Comparison of ENCODE assay signal across 8 cellular contexts in the genomic region with DNA sequence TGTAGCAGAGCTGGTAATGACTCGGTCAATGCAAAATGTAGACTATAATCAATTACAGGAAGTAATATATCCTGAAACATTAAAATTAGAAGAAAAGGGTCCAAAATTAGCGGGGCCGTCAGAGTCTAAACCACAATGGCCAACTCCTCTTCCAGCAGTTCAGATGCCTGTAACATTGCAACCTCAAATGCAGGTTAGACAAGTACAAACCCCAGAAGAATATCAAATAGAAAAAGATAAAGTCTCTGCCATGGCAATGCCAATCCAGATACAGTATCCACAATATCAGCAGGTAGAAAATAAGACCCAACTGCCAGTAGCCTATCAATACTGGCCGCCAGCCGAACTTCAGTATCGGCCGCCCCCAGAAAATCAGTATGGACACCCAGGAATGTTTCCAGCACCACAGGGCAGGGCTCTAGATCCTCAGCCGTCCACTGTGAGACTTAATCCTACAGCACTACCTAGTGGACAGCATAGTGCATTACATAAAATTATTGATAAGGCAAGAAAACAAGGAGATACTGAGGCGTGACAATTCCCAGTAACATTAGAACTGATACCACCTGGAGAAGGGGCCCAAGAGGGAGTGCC.
DNase-seq lines count a peak whose midpoint lies in the region; ATAC-seq and TF ChIP-seq lines count a peak whose summit lies in the region.

No MANE protein-coding gene starts in this region.

- H3K4me1 Mint-ChIP-seq in Calu3 (ENCODE audit: low read depth, unreplicated experiment) (peaks cover 35% of the 10 kb centered on the region), H9 (peaks cover 5 to 8% of the 10 kb centered on the region in 2 experiments; a peak in 3 of 4 replicates)

- H4K5ac ChIP-seq in H9 (ENCODE audit: insufficient read length, low read depth, low read length) = no peak overlapping the region

- H2AFZ ChIP-seq in H9 (ENCODE audit: low read length) (no peak overlapping the region), mammary epithelial cell (ENCODE audit: low read depth, low read length) (peak overlapping the region; percentile 42)

- BruUV-seq in Calu3 (replicated peaks; lab: Mats Ljungman, UMichigan) (no TSS peak), mammary epithelial cell (replicated peaks; lab: Mats Ljungman, UMichigan) (no TSS peak)

- no peaks in the 10 kb centered on the region for H3K23me2 ChIP-seq in H9 (ENCODE audit: insufficient read length, low read depth, low read length, poor library complexity, severe bottlenecking)

- H2BK120ac ChIP-seq in H9 (ENCODE audit: low read depth, low read length, poor library complexity, severe bottlenecking) = no peak overlapping the region

- H3K14ac ChIP-seq in H9 (ENCODE audit: insufficient read depth, low read length) = no peak overlapping the region

- no peaks in the 10 kb centered on the region for H3K9me3 Mint-ChIP-seq in Calu3 (ENCODE audit: low read depth, unreplicated experiment)
- no peaks in the 10 kb centered on the region for H3K9me3 Mint-ChIP-seq in H9

- H4K20me1 ChIP-seq in H9 (ENCODE audit: control insufficient read depth, insufficient read depth, insufficient read length) (no peaks in the 10 kb centered on the region), mammary epithelial cell (ENCODE audit: insufficient read depth, low read length) (no peaks in the 10 kb centered on the region)

- no CpG with 5 or more reads among the region's 9 CpGs for WGBS in H9 (ENCODE audit: extremely low coverage, insufficient read length, low lambda C conversion rate)
- WGBS in mammary epithelial cell (ENCODE audit: low coverage, missing lambda C conversion rate) = 27% methylated on average over 8 of the region's 9 CpGs

- H3K27me3 Mint-ChIP-seq in Calu3 (ENCODE audit: unreplicated experiment) (no peaks in the 10 kb centered on the region), H9 (ENCODE audit: low read depth) (no peaks in the 10 kb centered on the region; the same call in none of the 2 replicates)

- no peak overlapping the region for H4K91ac ChIP-seq in H9 (ENCODE audit: insufficient read length, low read depth, low read length)

- peak; percentile 85 for TF ChIP-seq CTCF in Calu3 (IDR thresholded peaks at IDR 0.05; ENCODE audit: unreplicated experiment)
- TF ChIP-seq CTCF in H9 (conservative IDR thresholded peaks at IDR 0.05) = peak; percentile 79
- TF ChIP-seq CTCF in mammary epithelial cell (conservative IDR thresholded peaks at IDR 0.05 in 1 of 2, IDR thresholded peaks at IDR 0.05 in 1 of 2; ENCODE audit: extremely low read depth in 1 of 2, insufficient read depth in 1 of 2, low read depth in 1 of 2, low read length in 2 of 2) = peak; percentile 66 to 73

- H3K18ac ChIP-seq in H9 (ENCODE audit: insufficient read length, low read depth, low read length) = no peak overlapping the region

- CTCF ChIA-PET in Calu3 (lab: Charles Lee) = interaction anchor here (0.9 to 1.0 kb wide), 3 partner anchors 26 to 188 kb away, joined by 3 to 6 read pairs (median 4); no protein-coding TSS in a partner anchor
- CTCF ChIA-PET in mammary epithelial cell (lab: Charles Lee; ENCODE audit: low non-redundant PET) = no interaction called here

- H3K36me3 Mint-ChIP-seq in Calu3 (ENCODE audit: insufficient read depth, unreplicated experiment) (no peaks in the 10 kb centered on the region), H9 (ENCODE audit: insufficient read depth in 1 of 3, low read depth in 3 of 3) (no peaks in the 10 kb centered on the region)

- in situ Hi-C loops in mammary epithelial cell (cut with MboI; ENCODE audit: low sequenced_read_pairs in 2 of 2) = loop anchor here (25.0 kb wide), 2 partner anchors 197 to 328 kb away; a partner anchor contains a TSS

- H2BK12ac ChIP-seq in H9 (ENCODE audit: insufficient read length, low read depth, low read length) = no peak overlapping the region

- peak overlapping the region in 1 of 3 experiments; percentile 9 for H3K4me3 ChIP-seq in mammary epithelial cell (replicated peaks in 1 of 3; ENCODE audit: insufficient read depth in 1 of 3, low read depth in 2 of 3, low read length in 3 of 3)

- dilution Hi-C loops in mammary epithelial cell (cut with HindIII; ENCODE audit: low sequenced_read_pairs) = no loop called here

- no peak overlapping the region for H3K27ac Mint-ChIP-seq in Calu3 (ENCODE audit: unreplicated experiment)
- H3K27ac Mint-ChIP-seq in H9 = no peak overlapping the region

- DNase-seq in Calu3 (peak; percentile 48), H9 (peak; percentile 32), NCI-H82 (lab: John Stamatoyannopoulos, UW) (peak; percentile 80), mammary epithelial cell (peak; percentile 46), medulla oblongata (ENCODE audit: extremely low spot score) (peak; percentile 7)

- no peaks in the 10 kb centered on the region for H3K79me1 ChIP-seq in H9 (ENCODE audit: insufficient read depth, low read depth, low read length, poor library complexity, severe bottlenecking)

- no peak overlapping the region for H4K8ac ChIP-seq in H9 (replicated peaks; ENCODE audit: insufficient read length, low read depth, low read length)

- H3K4me2 ChIP-seq in H9 (ENCODE audit: insufficient read depth, insufficient read length, low read length) (no peak overlapping the region), mammary epithelial cell (ENCODE audit: insufficient read depth, low read depth, low read length) (peak overlapping the region; percentile 54)

- no peak overlapping the region for H2BK20ac ChIP-seq in H9 (ENCODE audit: low read depth, low read length, poor library complexity, severe bottlenecking)

- no peaks in the 10 kb centered on the region for H3K36me3 ChIP-seq in mammary epithelial cell (ENCODE audit: insufficient read depth, low read length)

- H3K4me1 ChIP-seq in H9 (ENCODE audit: insufficient read depth, low read length) = no peaks in the 10 kb centered on the region
- peaks cover 8% of the 10 kb centered on the region for H3K4me1 ChIP-seq in mammary epithelial cell (ENCODE audit: insufficient read depth, low read length)

- H3K27me3 ChIP-seq in H9 (ENCODE audit: insufficient read depth, low read length) (no peaks in the 10 kb centered on the region), mammary epithelial cell (ENCODE audit: insufficient read depth, low read length) (no peaks in the 10 kb centered on the region)

- ATAC-seq in GM21576 (IDR thresholded peaks at IDR 0.05; ENCODE audit: unreplicated experiment) = no peak
- no peak for ATAC-seq in HG03354 (IDR thresholded peaks at IDR 0.05; ENCODE audit: poor library complexity, severe bottlenecking, unreplicated experiment)
- no peak for ATAC-seq in GM19397 (IDR thresholded peaks at IDR 0.05; ENCODE audit: unreplicated experiment)

- H3K9me3 ChIP-seq in H9 (ENCODE audit: control insufficient read depth, low read depth, low read length) (no peaks in the 10 kb centered on the region), mammary epithelial cell (replicated peaks; ENCODE audit: insufficient read depth, low read length) (no peaks in the 10 kb centered on the region)

- H3K23ac ChIP-seq in H9 (ENCODE audit: insufficient read length, low read depth, low read length) = no peak overlapping the region

- peak overlapping the region; percentile 65 for H3K4me3 Mint-ChIP-seq in Calu3 (ENCODE audit: low read depth, unreplicated experiment)
- peak overlapping the region in 1 of 2 experiments; percentile 19; a peak in 1 of 5 replicates for H3K4me3 Mint-ChIP-seq in H9

- H3K9ac ChIP-seq in H9 (ENCODE audit: extremely low read depth, insufficient read length, low read length) = no peak overlapping the region
- H3K9ac ChIP-seq in mammary epithelial cell (ENCODE audit: insufficient read depth, low read length) = no peak overlapping the region

- H3T11ph ChIP-seq in H9 (ENCODE audit: low read length) = no peak overlapping the region

- intact Hi-C loops in Calu3 (cut with micrococcal nuclease; ENCODE audit: unreplicated experiment) (loop anchor here (1.0 to 5.0 kb wide), 4 partner anchors 95 to 547 kb away; no protein-coding TSS in a partner anchor), mammary epithelial cell (cut with micrococcal nuclease) (loop anchor here (1.0 to 10.0 kb wide), 6 partner anchors 188 to 779 kb away; a partner anchor contains a TSS)

- no peak overlapping the region for H3K56ac ChIP-seq in H9 (ENCODE audit: insufficient read length, low read depth, low read length)

- no peak overlapping the region for H3K4ac ChIP-seq in H9 (ENCODE audit: low read depth, low read length)

- no peak overlapping the region for H2BK15ac ChIP-seq in H9 (ENCODE audit: low read depth, low read length)

- no peak overlapping the region for H3K27ac ChIP-seq in H9 (ENCODE audit: insufficient read length, low read depth, low read length)
- H3K27ac ChIP-seq in mammary epithelial cell (ENCODE audit: insufficient read depth, low read depth, low read length) = no peak overlapping the region

- H3K79me2 ChIP-seq in H9 (ENCODE audit: insufficient read depth, low read length) (no peaks in the 10 kb centered on the region), mammary epithelial cell (ENCODE audit: insufficient read depth, low read length) (no peaks in the 10 kb centered on the region)

- H2BK5ac ChIP-seq in H9 (ENCODE audit: insufficient read length, low read length) = no peak overlapping the region

- no peak overlapping the region for H2AK5ac ChIP-seq in H9 (ENCODE audit: insufficient read length, low read length)

Comparison
In these comparisons a context has a peak if more than half of its experiments do, and no peak if none do; other contexts are left out.
1. DNase-seq: peak in every context shown above with its lines; median percentile 80 in NCI-H82; 48 in Calu3; 46 in mammary epithelial cell; 32 in H9; 7 in medulla oblongata.